ENCODE assay signal across 20 cellular contexts in genomic region chr11:100383357-100383865, GRCh38.
"Had no signal": no experiment of that assay in that cellular context is flagged by ENCODE, and none has a peak within 500 bp of the region (broad histone marks: within the 10 kb centered on the region; RNA-seq: fewer than 3 reads in every experiment).

No MANE protein-coding gene starts in this region.

- H3K27me3 ChIP-seq: heart left ventricle, right lobe of liver, spleen, stomach, transverse colon had no signal

- ATAC-seq: esophagus mucosa, psoas muscle, right lobe of liver had no signal

- H3K36me3 ChIP-seq: heart left ventricle, right lobe of liver, spleen, stomach, thoracic aorta, transverse colon had no signal

- DNase-seq: effector memory CD4-positive, alpha-beta T cell; heart left ventricle; hippocampal formation; kidney glomerular epithelial cell; mammary epithelial cell; naive B cell; psoas muscle; retina; right lobe of liver; spleen; stimulated activated CD4-positive, alpha-beta T cell treated with anti-CD3 and anti-CD28 coated beads, Interleukin-2, amount 100 ng/mL, for 24 hours; stimulated activated CD4-positive, alpha-beta T cell treated with anti-CD3 and anti-CD28 coated beads, Interleukin-4, amount 100 ng/mL, for 4 hours; stimulated activated naive B cell treated with anti-CD40 and anti-IgM and Interleukin-4, amounts not matched to agents 10 μg/mL and 1 μg/mL and 100 μg/mL, for 72 hours; stomach; substantia nigra; transverse colon had no signal

- H3K9me3 ChIP-seq: psoas muscle, right lobe of liver, thoracic aorta, transverse colon had no signal

- H3K4me1 ChIP-seq: heart left ventricle, psoas muscle, right lobe of liver, spleen, stomach, transverse colon had no signal

- FAIRE-seq: endometrium, frontal cortex had no signal

- H3K27ac ChIP-seq: heart left ventricle, psoas muscle, right lobe of liver, spleen, stomach, thoracic aorta, transverse colon had no signal

- H3K4me3 ChIP-seq: heart left ventricle, psoas muscle, right lobe of liver, spleen, stomach, thoracic aorta, transverse colon had no signal
